ENCODE assay signal across 16 cellular contexts in genomic region chr10:125144209-125144608, GRCh38. TPM values are rescaled to one million over a fixed set of nuclear protein-coding genes. Genes with fewer than 3 reads are reported as not detected.
DNase-seq lines count a peak whose midpoint lies in the region; ATAC-seq, FAIRE-seq and TF ChIP-seq lines count a peak whose summit lies in the region.
"Had no signal": no experiment of that assay in that cellular context is flagged by ENCODE, and none has a peak within 500 bp of the region (broad histone marks: within the 10 kb centered on the region; RNA-seq: fewer than 3 reads in every experiment).

No MANE protein-coding gene starts in this region.

- H3K36me3 ChIP-seq in GM23338 (ENCODE audit: insufficient read depth) (no peaks in the 10 kb centered on the region), body of pancreas (replicated peaks in 1 of 2; ENCODE audit: insufficient read depth in 1 of 2, low read depth in 2 of 2) (no peaks in the 10 kb centered on the region), sigmoid colon (no peaks in the 10 kb centered on the region), suprapubic skin (no peaks in the 10 kb centered on the region)
- H3K36me3 ChIP-seq: BE2C had no signal

- TF ChIP-seq CTCF in GM23338 (conservative IDR thresholded peaks at IDR 0.05; ENCODE audit: low read depth in 2 of 2) (no peak), body of pancreas (IDR thresholded peaks at IDR 0.05) (no peak), sigmoid colon (IDR thresholded peaks at IDR 0.05) (no peak), suprapubic skin (IDR thresholded peaks at IDR 0.05) (no peak)

- H3K27me3 ChIP-seq in GM23338 (ENCODE audit: insufficient read depth) (no peaks in the 10 kb centered on the region), body of pancreas (no peaks in the 10 kb centered on the region), sigmoid colon (no peaks in the 10 kb centered on the region), suprapubic skin (no peaks in the 10 kb centered on the region)
- H3K27me3 ChIP-seq: BE2C had no signal

- H3K4me2 ChIP-seq in GM23338, result peak overlapping the region; percentile 69

- H2AFZ ChIP-seq in GM23338, result no peak overlapping the region

- peaks cover 23% of the 10 kb centered on the region for H3K27me3 Mint-ChIP-seq in GM23338 (ENCODE audit: insufficient read depth, low read depth, poor library complexity)
- H3K27me3 Mint-ChIP-seq in immature natural killer cell (ENCODE audit: low read depth in 3 of 3), result peaks cover 0 to 5% (median 0%) of the 10 kb centered on the region in 3 donors

- TF ChIP-seq POLR2A in body of pancreas (IDR thresholded peaks at IDR 0.05) (no peak), sigmoid colon (IDR thresholded peaks at IDR 0.05) (no peak), suprapubic skin (IDR thresholded peaks at IDR 0.05) (no peak)

- H3K4me3 ChIP-seq in GM23338 (peak overlapping the region; percentile 3; the same call in 1 of the 2 replicates), body of pancreas (no peak overlapping the region), sigmoid colon (no peak overlapping the region), suprapubic skin (no peak overlapping the region)
- H3K4me3 ChIP-seq: lung had no signal

- peaks cover 100% of the 10 kb centered on the region for H3K79me2 ChIP-seq in GM23338 (replicated peaks; ENCODE audit: insufficient read depth)

- H3K27ac ChIP-seq in GM23338 (ENCODE audit: low read depth) (peak overlapping the region; percentile 72), body of pancreas (peak overlapping the region; percentile 61 to 99 (median 84)), sigmoid colon (peak overlapping the region in 3 of 4 donors; percentile 38 to 98 (median 52)), suprapubic skin (no peak overlapping the region)
- H3K27ac ChIP-seq: WERI-Rb-1 had no signal

- H3K4me1 ChIP-seq in GM23338 (ENCODE audit: insufficient read depth), result peaks cover 92% of the 10 kb centered on the region
- peaks cover 57% of the 10 kb centered on the region for H3K4me1 ChIP-seq in body of pancreas
- H3K4me1 ChIP-seq in sigmoid colon, result peaks cover 0 to 73% (median 68%) of the 10 kb centered on the region in 4 donors
- H3K4me1 ChIP-seq in suprapubic skin, result peaks cover 53% of the 10 kb centered on the region

- no peak for FAIRE-seq in urothelium cell line (lab: Jason Lieb, UNC)
- FAIRE-seq: GM18507 had no signal

- H3K9me3 ChIP-seq in body of pancreas (no peaks in the 10 kb centered on the region), sigmoid colon (no peaks in the 10 kb centered on the region), suprapubic skin (no peaks in the 10 kb centered on the region)
- H3K9me3 ChIP-seq: BE2C had no signal

- H4K20me1 ChIP-seq in GM23338 (replicated peaks; ENCODE audit: insufficient read depth), result peaks cover 97% of the 10 kb centered on the region

- WGBS in body of pancreas, 2 donors, result 11 to 13% methylated on average over 12 of the region's 12 CpGs
- WGBS in sigmoid colon, 2 donors, result 57 to 70% methylated on average over 12 of the region's 12 CpGs
- WGBS in suprapubic skin, result 73% methylated on average over 12 of the region's 12 CpGs

- H3K9me3 Mint-ChIP-seq in GM23338, result no peaks in the 10 kb centered on the region; the same call in 2 of the 3 replicates
- H3K9me3 Mint-ChIP-seq in immature natural killer cell, result no peaks in the 10 kb centered on the region
- H3K9me3 Mint-ChIP-seq: activated CD4-positive, alpha-beta memory T cell treated with anti-CD3 and anti-CD28 coated beads, Interleukin-2, amount 10 ng/mL, durations not matched to agents 7 days and 5 days; activated T-cell treated with anti-CD3 and anti-CD28 coated beads, Interleukin-2, amount 50 U/mL, for 72 hours; naive thymus-derived CD4-positive, alpha-beta T cell had no signal

- DNase-seq in GM23338 (ENCODE audit: low spot score) (no peak), body of pancreas (peak in 1 of 4 donors; percentile 21), immature natural killer cell (no peak), sigmoid colon (no peak), suprapubic skin (ENCODE audit: low spot score in 2 of 2) (no peak), urothelium cell line (ENCODE audit: low spot score) (no peak), kidney tubule cell (ENCODE audit: low spot score) (no peak)
- DNase-seq: activated CD4-positive, alpha-beta memory T cell treated with anti-CD3 and anti-CD28 coated beads, Interleukin-2, amount 10 ng/mL, durations not matched to agents 7 days and 5 days; activated T-cell treated with anti-CD3 and anti-CD28 coated beads, Interleukin-2, amount 50 U/mL, for 72 hours; BE2C; effector CD8-positive, alpha-beta T cell; naive thymus-derived CD4-positive, alpha-beta T cell; T-helper 1 cell; WERI-Rb-1 had no signal

- intact Hi-C loops in body of pancreas (cut with DNase I) (no loop called here), sigmoid colon (cut with DNase I) (no loop called here)

- TF ChIP-seq EP300 in sigmoid colon (IDR thresholded peaks at IDR 0.05) (no peak), suprapubic skin (IDR thresholded peaks at IDR 0.05) (no peak)

- H3F3A ChIP-seq in GM23338 (replicated peaks; ENCODE audit: low read depth), result peaks cover 29% of the 10 kb centered on the region

- peak overlapping the region; percentile 36 for H3K4me3 Mint-ChIP-seq in GM23338
- H3K4me3 Mint-ChIP-seq in immature natural killer cell, result peak overlapping the region in 2 of 5 donors; percentile 20 to 49
- H3K4me3 Mint-ChIP-seq: activated CD4-positive, alpha-beta memory T cell treated with anti-CD3 and anti-CD28 coated beads, Interleukin-2, amount 10 ng/mL, durations not matched to agents 7 days and 5 days; activated T-cell treated with anti-CD3 and anti-CD28 coated beads, Interleukin-2, amount 50 U/mL, for 72 hours; naive thymus-derived CD4-positive, alpha-beta T cell had no signal

- H3K36me3 Mint-ChIP-seq in GM23338 (ENCODE audit: low read depth) (peaks cover 80% of the 10 kb centered on the region), immature natural killer cell (peaks cover 0 to 3% (median 3%) of the 10 kb centered on the region in 3 donors)
- H3K36me3 Mint-ChIP-seq: naive thymus-derived CD4-positive, alpha-beta T cell had no signal

- no peaks in the 10 kb centered on the region for H3K9me2 ChIP-seq in GM23338 (ENCODE audit: insufficient read depth)

- ATAC-seq in GM23338 (no peak), body of pancreas (peak; percentile 10)
- ATAC-seq: activated T-cell treated with anti-CD3 and anti-CD28 coated beads, Interleukin-2, amount 50 U/mL, for 72 hours; naive thymus-derived CD4-positive, alpha-beta T cell had no signal

- peak overlapping the region; percentile 78 for H3K27ac Mint-ChIP-seq in GM23338
- H3K27ac Mint-ChIP-seq in immature natural killer cell, result peak overlapping the region in 5 of 6 donors; percentile 55 to 97 (median 84)
- H3K27ac Mint-ChIP-seq: activated CD4-positive, alpha-beta memory T cell treated with anti-CD3 and anti-CD28 coated beads, Interleukin-2, amount 10 ng/mL, durations not matched to agents 7 days and 5 days; activated T-cell treated with anti-CD3 and anti-CD28 coated beads, Interleukin-2, amount 50 U/mL, for 72 hours; naive thymus-derived CD4-positive, alpha-beta T cell had no signal

- H3K4me1 Mint-ChIP-seq in GM23338 (peaks cover 87% of the 10 kb centered on the region), immature natural killer cell (peaks cover 91 to 94% of the 10 kb centered on the region in 2 donors)
- H3K4me1 Mint-ChIP-seq: activated CD4-positive, alpha-beta memory T cell treated with anti-CD3 and anti-CD28 coated beads, Interleukin-2, amount 10 ng/mL, durations not matched to agents 7 days and 5 days had no signal

TF ChIP-seq in GM23338, 12 proteins besides CTCF, POLR2A, EP300 and RAD21:
- TF ChIP-seq ETS1 (IDR thresholded peaks at IDR 0.05), result no peak

RNA-seq across cellular contexts. Expression of gene CTBP2, which starts 16.2 kb away (rescaled TPM):
- total RNA-seq in GM23338 (2014; rRNA removed; shearing (Covaris generic)), result 233 and 265 TPM in 2 replicates
- polyA plus RNA-seq in GM23338 (2016; fragmentation: Nextera tagmentation; extraction: Ambion mirVana) (133 and 138 TPM in 2 replicates), immature natural killer cell (100 to 1,000 TPM in 2 of 3 donors, 10 to 100 TPM in 1; 89.8 to 154 (median 131) TPM), sigmoid colon (10 to 100 TPM; 49.9 to 62.4 (median 52.0) TPM)
- total RNA-seq in body of pancreas (10 to 100 TPM; 32.0 to 49.0 TPM), sigmoid colon (10 to 100 TPM; 31.2 to 57.1 (median 47.5) TPM), suprapubic skin (10 to 100 TPM; 19.7 to 45.7 (median 29.4) TPM)
